ENCODE assay signal across 8 cellular contexts in the genomic region with DNA sequence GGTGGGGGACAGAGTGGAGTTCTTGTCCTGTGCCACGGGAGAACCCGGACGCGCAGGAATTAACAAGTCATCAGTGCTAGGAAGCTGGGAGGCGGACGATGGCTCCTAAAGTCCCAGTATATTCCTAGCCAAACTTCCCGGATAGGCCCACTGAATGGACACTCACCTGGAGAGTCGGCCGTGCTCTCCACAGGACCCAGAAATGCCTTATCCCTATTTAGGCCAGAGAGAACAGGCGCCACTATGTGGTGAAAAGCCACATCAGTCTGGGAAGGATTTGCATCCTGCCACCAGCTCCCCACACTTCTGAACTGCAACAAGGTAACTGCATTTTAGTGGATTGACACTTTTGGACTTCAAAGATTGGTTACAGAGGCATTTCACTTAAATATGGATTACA. TPM values are rescaled to one million over a fixed set of nuclear protein-coding genes. Genes with fewer than 3 reads are reported as not detected.
DNase-seq lines count a peak whose midpoint lies in the region; ATAC-seq and TF ChIP-seq lines count a peak whose summit lies in the region.

No MANE protein-coding gene starts in this region.

- DNase-seq in DMS53 (lab: John Stamatoyannopoulos, UW) (peak; percentile 81), activated B cell treated with CpG ODN at 0.5 μM for 24 hours (no peak), iPS DF 4.7 (ENCODE audit: extremely low read depth, low spot score) (peak; percentile 56), smooth muscle cell (lab: John Stamatoyannopoulos, UW; ENCODE audit: unreplicated experiment) (no peak), NCI-H2196 treated with DMSO at 0.1 percent for 48 hours (lab: John Stamatoyannopoulos, UW; ENCODE audit: unreplicated experiment) (no peak), superior temporal gyrus (ENCODE audit: extremely low spot score) (no peak)

- H3K79me2 ChIP-seq in smooth muscle cell (ENCODE audit: low read depth), result no peaks in the 10 kb centered on the region

- H3K27me3 Mint-ChIP-seq in IgD-negative memory B cell (peaks cover 27% of the 10 kb centered on the region), activated B cell treated with CpG ODN at 0.5 μM for 24 hours (peaks cover 25% of the 10 kb centered on the region)

- no peak overlapping the region for H2AFZ ChIP-seq in smooth muscle cell (ENCODE audit: low read depth)

- H3K27me3 ChIP-seq in smooth muscle cell (ENCODE audit: low read depth), result peaks cover 67% of the 10 kb centered on the region

- ATAC-seq in activated B cell treated with CpG ODN at 0.5 μM for 24 hours (ENCODE audit: low read depth), result no peak
- ATAC-seq in HG03139 (IDR thresholded peaks at IDR 0.05; ENCODE audit: unreplicated experiment), result no peak

- H4K20me1 ChIP-seq in smooth muscle cell (ENCODE audit: low read depth), result no peaks in the 10 kb centered on the region

- no peak overlapping the region for H3K4me3 ChIP-seq in smooth muscle cell

- no peak overlapping the region for H3K27ac Mint-ChIP-seq in IgD-negative memory B cell
- no peak overlapping the region for H3K27ac Mint-ChIP-seq in activated B cell treated with CpG ODN at 0.5 μM for 24 hours

- H3K4me1 ChIP-seq in smooth muscle cell (ENCODE audit: low read depth), result peaks cover 3% of the 10 kb centered on the region

- H3F3A ChIP-seq in smooth muscle cell (ENCODE audit: low read depth), result no peaks in the 10 kb centered on the region

- no peak overlapping the region for H3K27ac ChIP-seq in smooth muscle cell (ENCODE audit: low read depth)

- H3K36me3 ChIP-seq in smooth muscle cell (ENCODE audit: low read depth), result no peaks in the 10 kb centered on the region

- H3K36me3 Mint-ChIP-seq in IgD-negative memory B cell (no peaks in the 10 kb centered on the region), activated B cell treated with CpG ODN at 0.5 μM for 24 hours (ENCODE audit: low read depth) (no peaks in the 10 kb centered on the region)

- TF ChIP-seq CTCF in activated B cell treated with CpG ODN at 0.5 μM for 24 hours (IDR thresholded peaks at IDR 0.05), result no peak
- peak; percentile 8 for TF ChIP-seq CTCF in smooth muscle cell (IDR thresholded peaks at IDR 0.05; ENCODE audit: borderline replicate concordance, insufficient read depth, poor library complexity, severe bottlenecking)

- H3K4me1 Mint-ChIP-seq in IgD-negative memory B cell, result peaks cover 0 to 10% (median 5%) of the 10 kb centered on the region in 3 donors
- peaks cover 12% of the 10 kb centered on the region for H3K4me1 Mint-ChIP-seq in activated B cell treated with CpG ODN at 0.5 μM for 24 hours

- H3K4me3 Mint-ChIP-seq in IgD-negative memory B cell, result peak overlapping the region; percentile 25 to 94 (median 62)
- H3K4me3 Mint-ChIP-seq in activated B cell treated with CpG ODN at 0.5 μM for 24 hours, result peak overlapping the region; percentile 83

- intact Hi-C loops in activated B cell treated with CpG ODN at 0.5 μM for 24 hours (cut with micrococcal nuclease), result no loop called here

- H3K4me2 ChIP-seq in smooth muscle cell, result no peak overlapping the region

- WGBS in smooth muscle cell (ENCODE audit: low lambda C conversion rate), result 26% methylated on average over 10 of the region's 10 CpGs

- CTCF ChIA-PET in activated B cell treated with CpG ODN at 0.5 μM for 24 hours (lab: Charles Lee), result no interaction called here

- no peaks in the 10 kb centered on the region for H3K9me3 ChIP-seq in smooth muscle cell (replicated peaks; ENCODE audit: low read depth)

- H3K9ac ChIP-seq in smooth muscle cell (ENCODE audit: low read depth), result no peak overlapping the region

- POLR2A ChIA-PET in activated B cell treated with CpG ODN at 0.5 μM for 24 hours (lab: Charles Lee), result no interaction called here

- H3K9me3 Mint-ChIP-seq in IgD-negative memory B cell (peaks cover 0 to 3% (median 0%) of the 10 kb centered on the region in 3 donors), activated B cell treated with CpG ODN at 0.5 μM for 24 hours (no peaks in the 10 kb centered on the region)

RNA-seq across cellular contexts. Expression of a gene that starts 1.1 kb away (rescaled TPM):
- not detected for polyA plus RNA-seq in IgD-negative memory B cell
- not detected in 2 replicates for total RNA-seq in activated B cell treated with CpG ODN at 0.5 μM for 24 hours
- total RNA-seq in smooth muscle cell, result not detected in 2 replicates
- not detected in 2 replicates for polyA plus RNA-seq in smooth muscle cell

Comparison
In these comparisons a context has a peak if more than half of its experiments do, and no peak if none do; other contexts are left out.
1. DNase-seq: peak in DMS53 (single experiment) and iPS DF 4.7 (single experiment); none in activated B cell treated with CpG ODN at 0.5 μM for 24 hours (single experiment), smooth muscle cell (single experiment), NCI-H2196 treated with DMSO at 0.1 percent for 48 hours (single experiment) and superior temporal gyrus (single experiment).